In the genomic region with DNA sequence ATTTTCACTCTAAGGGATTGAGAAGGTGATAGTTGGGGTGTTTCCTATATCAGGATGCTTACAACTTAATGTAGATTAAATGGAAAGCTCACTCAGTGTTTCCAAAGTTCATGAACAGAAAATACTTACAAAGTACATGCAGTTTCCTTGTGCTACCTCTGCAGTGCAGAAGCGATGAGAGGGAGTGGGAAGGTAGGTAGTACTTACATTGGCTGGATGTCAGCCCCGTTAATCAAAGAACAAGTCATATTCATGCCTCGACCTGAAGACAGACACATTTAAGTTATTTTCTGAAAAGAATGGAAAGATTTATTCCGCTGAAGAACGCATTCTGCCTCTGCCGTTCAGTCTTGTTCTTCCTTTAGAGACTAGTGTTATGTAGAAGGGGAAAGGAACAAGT, we compare ENCODE assay signal across 22 cellular contexts.
"Had no signal": no experiment of that assay in that cellular context is flagged by ENCODE, and none has a peak within 500 bp of the region (broad histone marks: within the 10 kb centered on the region; RNA-seq: fewer than 3 reads in every experiment).

No MANE protein-coding gene starts in this region.

- H3K9me3 ChIP-seq: body of pancreas, gastroesophageal sphincter, heart left ventricle, left ventricle myocardium inferior, ovary, right lobe of liver, testis had no signal

- H3K27ac Mint-ChIP-seq: activated naive CD8-positive, alpha-beta T cell treated with anti-CD3 and anti-CD28 coated beads, Interleukin-2, amount 10 ng/mL, durations not matched to agents 7 days and 5 days; type B pancreatic cell had no signal

- H3K4me1 ChIP-seq: body of pancreas, gastroesophageal sphincter, heart left ventricle, left ventricle myocardium inferior, right lobe of liver, testis had no signal

- H3K27me3 Mint-ChIP-seq: activated naive CD8-positive, alpha-beta T cell treated with anti-CD3 and anti-CD28 coated beads, Interleukin-2, amount 10 ng/mL, durations not matched to agents 7 days and 5 days; naive thymus-derived CD4-positive, alpha-beta T cell; type B pancreatic cell had no signal

- H3K27ac ChIP-seq: body of pancreas, coronary artery, gastroesophageal sphincter, heart left ventricle, left ventricle myocardium inferior, ovary, right lobe of liver, testis had no signal

- H3K4me3 Mint-ChIP-seq: activated naive CD8-positive, alpha-beta T cell treated with anti-CD3 and anti-CD28 coated beads, Interleukin-2, amount 10 ng/mL, durations not matched to agents 7 days and 5 days; naive thymus-derived CD4-positive, alpha-beta T cell; type B pancreatic cell had no signal

- DNase-seq: activated CD4-positive, alpha-beta T cell treated with anti-CD3 and anti-CD28 coated beads, Interleukin-2, amount 50 U/mL, for 4 hours; activated CD4-positive, CD25-positive, alpha-beta regulatory T cell treated with anti-CD3 and anti-CD28 coated beads, Interleukin-2, amount 50 U/mL, for 72 hours; activated effector memory CD4-positive, alpha-beta T cell treated with Interleukin-2 at 50 U/mL for 16 hours; activated naive CD8-positive, alpha-beta T cell treated with anti-CD3 and anti-CD28 coated beads, Interleukin-2, amount 10 ng/mL, durations not matched to agents 7 days and 5 days; activated T-cell treated with anti-CD3 and anti-CD28 coated beads for 4 hours; body of pancreas; heart left ventricle; kidney glomerular epithelial cell; left ventricle myocardium inferior; mesenchymal stem cell; naive thymus-derived CD4-positive, alpha-beta T cell; ovary; right lobe of liver; small intestine; stimulated activated CD4-positive, alpha-beta T cell treated with anti-CD3 and anti-CD28 coated beads, Interleukin-15, amount 100 ng/mL, for 24 hours; stimulated activated CD4-positive, alpha-beta T cell treated with anti-CD3 and anti-CD28 coated beads, Interleukin-4, amount 100 ng/mL, for 1 hour; T-helper 1 cell; T1000; testis had no signal

- H3K9me3 Mint-ChIP-seq: activated naive CD8-positive, alpha-beta T cell treated with anti-CD3 and anti-CD28 coated beads, Interleukin-2, amount 10 ng/mL, durations not matched to agents 7 days and 5 days; naive thymus-derived CD4-positive, alpha-beta T cell; type B pancreatic cell had no signal

- H3K27me3 ChIP-seq: body of pancreas, gastroesophageal sphincter, heart left ventricle, ovary, right lobe of liver, testis had no signal

- ATAC-seq: body of pancreas; gastroesophageal sphincter; heart left ventricle; naive thymus-derived CD4-positive, alpha-beta T cell; right lobe of liver had no signal
